Comparison of ENCODE assay signal across 14 cellular contexts in genomic region chr12:95365912-95366311, GRCh38.
DNase-seq lines count a peak whose midpoint lies in the region; ATAC-seq, FAIRE-seq and TF ChIP-seq lines count a peak whose summit lies in the region.
"Had no signal": no experiment of that assay in that cellular context is flagged by ENCODE, and none has a peak within 500 bp of the region (broad histone marks: within the 10 kb centered on the region; RNA-seq: fewer than 3 reads in every experiment).

No MANE protein-coding gene starts in this region.

- FAIRE-seq in GM19239 (lab: Jason Lieb, UNC) (peak; percentile 47), GM12878 (lab: Jason Lieb, UNC) (peak; percentile 41)

- CTCF ChIA-PET in GM12878 (lab: Yijun Ruan, JAX) = no interaction called here

- SMC1A ChIA-PET in GM12878 (lab: Charles Lee; ENCODE audit: uncharacterized antibody, unreplicated experiment) = no interaction called here

- no peaks in the 10 kb centered on the region for H3K36me3 ChIP-seq in GM12878 (ENCODE audit: control insufficient read depth in 2 of 2, insufficient read depth in 2 of 2, low read length in 1 of 2)

- TF ChIP-seq EP300 in GM12878 (IDR thresholded peaks at IDR 0.05; ENCODE audit: borderline replicate concordance in 1 of 2, control insufficient read depth in 1 of 2, low read depth in 2 of 2, low read length in 2 of 2) = no peak

- RAD21 ChIA-PET in GM12878 (lab: Charles Lee; ENCODE audit: unreplicated experiment) = no interaction called here

- WGBS in GM12878 (ENCODE audit: insufficient coverage, insufficient replicate concordance, low lambda C conversion rate, missing lambda C conversion rate) = 0% methylated on average over 2 of the region's 2 CpGs

- no TSS peak for BruUV-seq in GM12878 (replicated peaks; lab: Mats Ljungman, UMichigan)

- TF ChIP-seq CTCF in GM12878 (IDR thresholded peaks at IDR 0.05 in 2 of 3, conservative IDR thresholded peaks at IDR 0.05 in 1 of 3; ENCODE audit: control insufficient read depth in 2 of 3, extremely low read depth in 1 of 3, insufficient read depth in 1 of 3, low read depth in 3 of 3, low read length in 3 of 3) = no peak

- no peak for ATAC-seq in GM12878

- H3K9ac ChIP-seq in GM12878 (ENCODE audit: control insufficient read depth, insufficient read depth, low read length) = no peak overlapping the region

- no peaks in the 10 kb centered on the region for H4K20me1 ChIP-seq in GM12878 (ENCODE audit: control insufficient read depth, insufficient read depth)

- H3K27me3 ChIP-seq in GM12878 (replicated peaks in 1 of 2; ENCODE audit: control insufficient read depth in 2 of 2, insufficient read depth in 2 of 2, low read length in 1 of 2) = no peaks in the 10 kb centered on the region

- H2AFZ ChIP-seq in GM12878 (ENCODE audit: control insufficient read depth, low read depth, low read length) = no peak overlapping the region

- no peak for TF ChIP-seq RAD21 in GM12878 (IDR thresholded peaks at IDR 0.05; ENCODE audit: insufficient read depth, low read depth, low read length)

- no peaks in the 10 kb centered on the region for H3K79me2 ChIP-seq in GM12878 (ENCODE audit: control insufficient read depth, insufficient read depth, low read length)

- intact Hi-C loops in GM12878 (cut with micrococcal nuclease; ENCODE audit: unreplicated experiment) = no loop called here

- no peaks in the 10 kb centered on the region for H3K4me1 ChIP-seq in GM12878 (ENCODE audit: control insufficient read depth, insufficient read depth, low read length)

- no peak for DNase-seq in GM19239 (ENCODE audit: insufficient read length, low spot score)
- DNase-seq in GM12878 (ENCODE audit: low read depth, low spot score) = no peak
- peak; percentile 15 for DNase-seq in kidney tubule cell (ENCODE audit: low spot score)
- no peak for DNase-seq in globus pallidus (ENCODE audit: low spot score)
- no peak for DNase-seq in NCI-H1092 treated with DMSO at 0.1 percent for 48 hours (lab: John Stamatoyannopoulos, UW)
- no peak for DNase-seq in C1 segment of cervical spinal cord (lab: John Stamatoyannopoulos, UW)
- no peak for DNase-seq in hepatic stellate cell (ENCODE audit: low spot score)
- DNase-seq: Caco-2; CD8-positive, alpha-beta memory T cell; DND-41; GF-D8; GOT3; H9; IMR-90 had no signal

- no peaks in the 10 kb centered on the region for H3K9me3 ChIP-seq in GM12878 (replicated peaks; ENCODE audit: control insufficient read depth, insufficient read depth, low read length)
- H3K9me3 ChIP-seq: Caco-2 had no signal

- POLR2A ChIA-PET in GM12878 (lab: Charles Lee) = no interaction called here

- in situ Hi-C loops in GM12878 (cut with MboI) = no loop called here

- no peak overlapping the region for H3K4me3 ChIP-seq in GM12878

- no peak overlapping the region for H3K27ac ChIP-seq in GM12878 (ENCODE audit: control insufficient read depth, insufficient read depth)

- no peak overlapping the region for H3K4me2 ChIP-seq in GM12878 (ENCODE audit: control insufficient read depth, insufficient read depth)

- no peak for TF ChIP-seq POLR2A in GM12878 (IDR thresholded peaks at IDR 0.05; ENCODE audit: low read depth, low read length)

TF ChIP-seq in GM12878, 131 proteins besides CTCF, POLR2A, EP300 and RAD21:
- no peak for TF ChIP-seq HCFC1 (IDR thresholded peaks at IDR 0.05; ENCODE audit: low read length)
- TF ChIP-seq EGR1 (IDR thresholded peaks at IDR 0.05; ENCODE audit: borderline replicate concordance in 1 of 2, low read depth in 2 of 2, low read length in 2 of 2) = no peak
- TF ChIP-seq JUND (IDR thresholded peaks at IDR 0.05; ENCODE audit: low read depth, low read length) = no peak
- no peak for TF ChIP-seq MYC (IDR thresholded peaks at IDR 0.05; ENCODE audit: insufficient read depth, insufficient read length, insufficient replicate concordance, low read length, severe bottlenecking)
- TF ChIP-seq NBN (IDR thresholded peaks at IDR 0.05) = no peak
- TF ChIP-seq IRF4 (IDR thresholded peaks at IDR 0.05; ENCODE audit: low read depth, low read length) = no peak
- no peak for TF ChIP-seq EED (IDR thresholded peaks at IDR 0.05; ENCODE audit: low read depth)
- no peak for TF ChIP-seq CBX5 (IDR thresholded peaks at IDR 0.05; ENCODE audit: low read depth)
- no peak for TF ChIP-seq BCL11A (IDR thresholded peaks at IDR 0.05; ENCODE audit: low read depth, low read length)
- no peak for TF ChIP-seq TCF7 (IDR thresholded peaks at IDR 0.05; ENCODE audit: borderline replicate concordance)
- TF ChIP-seq BRCA1 (IDR thresholded peaks at IDR 0.05; ENCODE audit: low read depth, low read length) = no peak
- no peak for TF ChIP-seq SMAD5 (IDR thresholded peaks at IDR 0.05; ENCODE audit: low read depth)
- TF ChIP-seq SP1 (IDR thresholded peaks at IDR 0.05; ENCODE audit: low read depth, low read length) = no peak
- TF ChIP-seq MYB (IDR thresholded peaks at IDR 0.05; ENCODE audit: borderline replicate concordance, low read depth, low read length) = no peak
- no peak for TF ChIP-seq RBBP5 (conservative IDR thresholded peaks at IDR 0.05)
- TF ChIP-seq SREBF2 (IDR thresholded peaks at IDR 0.05; ENCODE audit: low read length) = no peak
